Comparison of ENCODE assay signal across 10 cellular contexts in genomic region chr16:7313170-7313569, GRCh38. TPM values are rescaled to one million over a fixed set of nuclear protein-coding genes. Genes with fewer than 3 reads are reported as not detected.
DNase-seq lines count a peak whose midpoint lies in the region; ATAC-seq and TF ChIP-seq lines count a peak whose summit lies in the region.
"Had no signal": no experiment of that assay in that cellular context is flagged by ENCODE, and none has a peak within 500 bp of the region (broad histone marks: within the 10 kb centered on the region; RNA-seq: fewer than 3 reads in every experiment).

No MANE protein-coding gene starts in this region.

- H2AFZ ChIP-seq in OCI-LY1 (ENCODE audit: low read length): no peak overlapping the region

- H3K9me3 ChIP-seq in OCI-LY1 (ENCODE audit: low read length) (no peaks in the 10 kb centered on the region), testis (no peaks in the 10 kb centered on the region)
- H3K9me3 ChIP-seq: transverse colon had no signal

- no peaks in the 10 kb centered on the region for H3K4me1 ChIP-seq in OCI-LY1 (ENCODE audit: insufficient read depth, low read length, severe bottlenecking)
- H3K4me1 ChIP-seq in testis: no peaks in the 10 kb centered on the region
- H3K4me1 ChIP-seq: transverse colon had no signal

- no peaks in the 10 kb centered on the region for H3K9me2 ChIP-seq in OCI-LY1 (ENCODE audit: low read depth, low read length)

- no peaks in the 10 kb centered on the region for H3K4me1 Mint-ChIP-seq in natural killer cell

- DNase-seq in NCI-H1694 (lab: John Stamatoyannopoulos, UW): peak; percentile 16
- no peak for DNase-seq in NCI-H1694 treated with DMSO at 0.1 percent for 48 hours (lab: John Stamatoyannopoulos, UW)
- DNase-seq in fibroblast of mammary gland (ENCODE audit: low read depth): no peak
- no peak for DNase-seq in testis
- no peak for DNase-seq in activated CD4-positive, alpha-beta T cell treated with anti-CD3 and anti-CD28 coated beads for 48 hours
- DNase-seq in natural killer cell: no peak
- DNase-seq: NCI-H1105 treated with DMSO at 0.1 percent for 48 hours, transverse colon had no signal

- H3K4me3 Mint-ChIP-seq in natural killer cell: no peak overlapping the region

- H3K27me3 ChIP-seq in OCI-LY1 (ENCODE audit: insufficient read depth, low read length) (no peaks in the 10 kb centered on the region; the same call in 1 of the 2 replicates), testis (no peaks in the 10 kb centered on the region)
- H3K27me3 ChIP-seq: transverse colon had no signal

- peaks cover 0 to 2% of the 10 kb centered on the region in 2 donors for H3K9me3 Mint-ChIP-seq in natural killer cell

- H3K36me3 Mint-ChIP-seq in natural killer cell: no peaks in the 10 kb centered on the region

- no peak overlapping the region for H3K4me2 ChIP-seq in OCI-LY1 (ENCODE audit: low read length)

- H3F3A ChIP-seq in OCI-LY1 (ENCODE audit: insufficient read depth, low read length): no peaks in the 10 kb centered on the region

- TF ChIP-seq POLR2A in testis (IDR thresholded peaks at IDR 0.05): no peak

- H3K79me2 ChIP-seq in OCI-LY1 (ENCODE audit: insufficient read depth, low read length): no peaks in the 10 kb centered on the region

- H4K20me1 ChIP-seq in OCI-LY1 (ENCODE audit: insufficient read depth, low read length): no peaks in the 10 kb centered on the region

- intact Hi-C loops in testis (cut with DNase I; ENCODE audit: low total_unique reads): no loop called here
- intact Hi-C loops in natural killer cell (cut with micrococcal nuclease): no loop called here

- no peak overlapping the region for H3K9ac ChIP-seq in OCI-LY1 (ENCODE audit: low read length)

- H3K27ac Mint-ChIP-seq in natural killer cell: no peak overlapping the region

- H3K27me3 Mint-ChIP-seq in natural killer cell (ENCODE audit: low read depth in 2 of 2): no peaks in the 10 kb centered on the region

- H3K4me3 ChIP-seq in OCI-LY1 (ENCODE audit: low read depth, low read length, poor library complexity, severe bottlenecking): no peak overlapping the region
- H3K4me3 ChIP-seq in fibroblast of mammary gland (ENCODE audit: control insufficient read depth, low read depth, low read length): no peak overlapping the region
- no peak overlapping the region for H3K4me3 ChIP-seq in testis
- H3K4me3 ChIP-seq: transverse colon had no signal

- WGBS in testis, 2 donors: 54 to 55% methylated on average over 5 of the region's 5 CpGs

- ATAC-seq in HG03378 (IDR thresholded peaks at IDR 0.05; ENCODE audit: unreplicated experiment): no peak
- no peak for ATAC-seq in natural killer cell

- H3K36me3 ChIP-seq in OCI-LY1 (ENCODE audit: insufficient read depth, low read length) (no peaks in the 10 kb centered on the region), testis (ENCODE audit: low read depth, missing control alignments) (no peaks in the 10 kb centered on the region)
- H3K36me3 ChIP-seq: transverse colon had no signal

- no peak overlapping the region for H3K27ac ChIP-seq in OCI-LY1 (ENCODE audit: low read depth, low read length, poor library complexity, severe bottlenecking)
- H3K27ac ChIP-seq in testis: no peak overlapping the region
- H3K27ac ChIP-seq: transverse colon had no signal

- peak; percentile 46 for TF ChIP-seq CTCF in OCI-LY1 (IDR thresholded peaks at IDR 0.05; ENCODE audit: low read length)
- peak; percentile 13 for TF ChIP-seq CTCF in fibroblast of mammary gland (conservative IDR thresholded peaks at IDR 0.05; ENCODE audit: control insufficient read depth, insufficient read depth, low read depth, low read length)
- TF ChIP-seq CTCF in testis (IDR thresholded peaks at IDR 0.05): peak in 2 of 3 experiments; percentile 35 to 48
- no peak for TF ChIP-seq CTCF in natural killer cell (IDR thresholded peaks at IDR 0.05)

RNA-seq across cellular contexts. Expression of gene RBFOX1, which starts 19.5 kb away (rescaled TPM):
- total RNA-seq in testis (1 to 10 TPM in 1 of 2 donors, under 1 TPM in 1; 0.68 to 1.1 TPM), natural killer cell (not detected)
- polyA plus RNA-seq in testis (ENCODE audit: insufficient read depth, low read depth, low replicate concordance): 2.8 TPM
